ENCODE assay signal across 11 cellular contexts in genomic region chr5:86679949-86680348, GRCh38.
DNase-seq lines count a peak whose midpoint lies in the region; ATAC-seq and TF ChIP-seq lines count a peak whose summit lies in the region.
"Had no signal": no experiment of that assay in that cellular context is flagged by ENCODE, and none has a peak within 500 bp of the region (broad histone marks: within the 10 kb centered on the region; RNA-seq: fewer than 3 reads in every experiment).

No MANE protein-coding gene starts in this region.

- H3K4me1 ChIP-seq in right cardiac atrium (ENCODE audit: control insufficient read depth, insufficient read depth, low read length), result no peaks in the 10 kb centered on the region
- H3K4me1 ChIP-seq in GM23248 (ENCODE audit: insufficient read depth), result no peaks in the 10 kb centered on the region
- H3K4me1 ChIP-seq: BLaER1 treated with 17β-estradiol and CSF1 and Interleukin-3, amounts not matched to agents 10 nM and 100 nM had no signal

- ATAC-seq in right cardiac atrium (peak; percentile 66 to 79), sciatic nerve (peak; percentile 85)

- H3K79me2 ChIP-seq in GM23248 (ENCODE audit: insufficient read depth), result no peaks in the 10 kb centered on the region

- H3K27ac ChIP-seq in coronary artery, result peak overlapping the region; percentile 63 to 72
- no peak overlapping the region for H3K27ac ChIP-seq in right cardiac atrium (ENCODE audit: low read length)
- H3K27ac ChIP-seq in GM23248, result no peak overlapping the region
- H3K27ac ChIP-seq: BLaER1 treated with 17β-estradiol and CSF1 and Interleukin-3, amounts not matched to agents 10 nM and 100 nM had no signal

- no peaks in the 10 kb centered on the region for H4K20me1 ChIP-seq in GM23248 (ENCODE audit: insufficient read depth)
- H4K20me1 ChIP-seq: BLaER1 treated with 17β-estradiol and CSF1 and Interleukin-3, amounts not matched to agents 10 nM and 100 nM had no signal

- H3K27me3 ChIP-seq in right cardiac atrium (ENCODE audit: control insufficient read depth, insufficient read depth) (no peaks in the 10 kb centered on the region), GM23248 (replicated peaks; ENCODE audit: insufficient read depth) (0 out of 2 replicates have a peak, but pooled peaks cover 6% of the 10 kb centered on the region)
- H3K27me3 ChIP-seq: BLaER1 treated with 17β-estradiol and CSF1 and Interleukin-3, amounts not matched to agents 10 nM and 100 nM had no signal

- no peaks in the 10 kb centered on the region for H3F3A ChIP-seq in GM23248 (ENCODE audit: insufficient read depth)

- H3K9me2 ChIP-seq in GM23248 (ENCODE audit: insufficient read depth), result no peaks in the 10 kb centered on the region

- in situ Hi-C loops in GM23248 (cut with MboI), result no loop called here

- H3K4me2 ChIP-seq in GM23248 (ENCODE audit: unreplicated experiment), result no peak overlapping the region
- H3K4me2 ChIP-seq: BLaER1 treated with 17β-estradiol and CSF1 and Interleukin-3, amounts not matched to agents 10 nM and 100 nM had no signal

- H3K4me3 ChIP-seq in coronary artery (no peak overlapping the region), right cardiac atrium (ENCODE audit: low read length) (no peak overlapping the region), GM23248 (no peak overlapping the region)
- H3K4me3 ChIP-seq: BLaER1 treated with 17β-estradiol and CSF1 and Interleukin-3, amounts not matched to agents 10 nM and 100 nM had no signal

- no peak for TF ChIP-seq CTCF in coronary artery (IDR thresholded peaks at IDR 0.05)

- no peak overlapping the region for H3K9ac ChIP-seq in GM23248
- H3K9ac ChIP-seq: BLaER1 treated with 17β-estradiol and CSF1 and Interleukin-3, amounts not matched to agents 10 nM and 100 nM had no signal

- H2AFZ ChIP-seq in GM23248, result no peak overlapping the region

- peak; percentile 8 for DNase-seq in COLO829 (ENCODE audit: low spot score)
- DNase-seq in coronary artery (ENCODE audit: low spot score), result no peak
- DNase-seq in right cardiac atrium, result no peak
- DNase-seq in sciatic nerve (ENCODE audit: low spot score), result no peak
- DNase-seq in activated CD4-positive, alpha-beta T cell treated with anti-CD3 and anti-CD28 coated beads, Interleukin-2, amount 50 U/mL, for 1 hour, result no peak
- DNase-seq in GM23248, result no peak
- no peak for DNase-seq in NCI-H1092 (lab: John Stamatoyannopoulos, UW)
- DNase-seq in DMS79 treated with DMSO at 0.1 percent for 48 hours (lab: John Stamatoyannopoulos, UW), result no peak
- DNase-seq: 8988T, NCI-H187 treated with DMSO at 0.1 percent for 48 hours had no signal

- 38% methylated on average over 2 of the region's 2 CpGs for WGBS in right cardiac atrium
- WGBS in GM23248 (ENCODE audit: low coverage in 1 of 2, low lambda C conversion rate in 2 of 2, missing lambda C conversion rate in 2 of 2), 2 experiments, result 18 to 23% methylated on average over 2 of the region's 2 CpGs

- intact Hi-C loops in right cardiac atrium (cut with DNase I) (no loop called here), sciatic nerve (cut with DNase I) (no loop called here)

- H3K36me3 ChIP-seq in GM23248 (ENCODE audit: low read depth), result no peaks in the 10 kb centered on the region
- H3K36me3 ChIP-seq: BLaER1 treated with 17β-estradiol and CSF1 and Interleukin-3, amounts not matched to agents 10 nM and 100 nM had no signal

- H3K9me3 ChIP-seq in right cardiac atrium (ENCODE audit: control insufficient read depth, low read length) (no peaks in the 10 kb centered on the region), GM23248 (ENCODE audit: low read depth) (no peaks in the 10 kb centered on the region)
- H3K9me3 ChIP-seq: BLaER1 treated with 17β-estradiol and CSF1 and Interleukin-3, amounts not matched to agents 10 nM and 100 nM had no signal

Comparison
In these comparisons a context has a peak if more than half of its experiments do, and no peak if none do; other contexts are left out.
1. H3K27ac ChIP-seq: peak in coronary artery (2 of 2); none in right cardiac atrium (single experiment) and GM23248 (single experiment).